11 cellular contexts compared by ENCODE assay signal in the genomic region with DNA sequence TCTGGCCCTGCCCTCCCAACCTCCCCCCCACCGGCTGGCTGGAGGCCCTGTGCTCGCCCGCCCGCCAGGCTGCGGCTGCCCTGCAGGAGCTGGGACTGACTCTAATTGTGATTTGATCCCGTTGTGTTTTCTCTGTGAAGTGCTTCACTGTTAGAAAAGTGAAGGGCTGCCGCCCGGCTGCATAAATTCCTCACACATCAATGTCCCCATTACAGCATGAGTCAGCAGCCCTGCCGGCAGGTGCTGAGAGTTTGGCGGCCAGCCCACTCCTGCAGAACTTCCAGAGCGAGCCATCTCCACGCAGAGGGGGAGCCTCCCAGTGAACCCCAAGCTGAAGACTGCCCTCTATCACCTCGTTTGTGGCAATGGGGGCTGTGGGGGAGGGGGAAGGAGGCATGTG.
DNase-seq lines count a peak whose midpoint lies in the region; ATAC-seq, FAIRE-seq and TF ChIP-seq lines count a peak whose summit lies in the region.
"Had no signal": no experiment of that assay in that cellular context is flagged by ENCODE, and none has a peak within 500 bp of the region (broad histone marks: within the 10 kb centered on the region; RNA-seq: fewer than 3 reads in every experiment).

No MANE protein-coding gene starts in this region.

- H3K27me3 Mint-ChIP-seq in nephron progenitor cell (ENCODE audit: low read depth, poor library complexity): peaks cover 10% of the 10 kb centered on the region
- H3K27me3 Mint-ChIP-seq in activated CD8-positive, alpha-beta memory T cell treated with anti-CD3 and anti-CD28 coated beads, Interleukin-2, amount 10 ng/mL, durations not matched to agents 7 days and 5 days: peaks cover 42% of the 10 kb centered on the region

- no peak overlapping the region for H3K4me3 ChIP-seq in A673 (ENCODE audit: low read depth, low read length, poor library complexity, severe bottlenecking)
- no peak overlapping the region for H3K4me3 ChIP-seq in NB4 (ENCODE audit: low read depth, low read length)
- no peak overlapping the region for H3K4me3 ChIP-seq in kidney (ENCODE audit: low read length in 2 of 2)

- H3K9ac ChIP-seq in kidney (ENCODE audit: low read length in 2 of 2): no peak overlapping the region
- H3K9ac ChIP-seq: KMS-11 had no signal

- H3K9me3 ChIP-seq in A673 (ENCODE audit: low read depth, low read length, poor library complexity, severe bottlenecking) (no peaks in the 10 kb centered on the region), kidney (ENCODE audit: control insufficient read depth in 1 of 2, low read length in 2 of 2) (no peaks in the 10 kb centered on the region)

- no peaks in the 10 kb centered on the region for H3K36me3 Mint-ChIP-seq in nephron progenitor cell (ENCODE audit: low read depth)
- no peaks in the 10 kb centered on the region for H3K36me3 Mint-ChIP-seq in activated CD8-positive, alpha-beta memory T cell treated with anti-CD3 and anti-CD28 coated beads, Interleukin-2, amount 10 ng/mL, durations not matched to agents 7 days and 5 days

- H3K4me1 ChIP-seq in A673 (ENCODE audit: insufficient read depth, low read length, poor library complexity, severe bottlenecking) (peaks cover 8% of the 10 kb centered on the region), kidney (ENCODE audit: control insufficient read depth in 1 of 2, insufficient read depth in 1 of 2, low read depth in 1 of 2, low read length in 2 of 2) (peaks cover 0 to 2% of the 10 kb centered on the region in 2 donors)

- POLR2A ChIA-PET in A673 (lab: Charles Lee; ENCODE audit: low non-redundant PET): no interaction called here

- peaks cover 61% of the 10 kb centered on the region for H3K4me1 Mint-ChIP-seq in nephron progenitor cell
- H3K4me1 Mint-ChIP-seq in activated CD8-positive, alpha-beta memory T cell treated with anti-CD3 and anti-CD28 coated beads, Interleukin-2, amount 10 ng/mL, durations not matched to agents 7 days and 5 days: peaks cover 23% of the 10 kb centered on the region

- no peaks in the 10 kb centered on the region for H3K36me3 ChIP-seq in A673 (ENCODE audit: insufficient read depth, low read length, poor library complexity, severe bottlenecking)
- no peaks in the 10 kb centered on the region for H3K36me3 ChIP-seq in kidney (ENCODE audit: control insufficient read depth in 1 of 2, insufficient read depth in 2 of 2, low read length in 2 of 2)

- no peak for TF ChIP-seq CTCF in A673 (conservative IDR thresholded peaks at IDR 0.05; ENCODE audit: low read depth, low read length)
- TF ChIP-seq CTCF in NB4 (IDR thresholded peaks at IDR 0.05; ENCODE audit: low read depth, low read length): no peak
- TF ChIP-seq CTCF in kidney (IDR thresholded peaks at IDR 0.05; ENCODE audit: borderline replicate concordance, extremely low read depth, insufficient read depth): no peak
- no peak for TF ChIP-seq CTCF in nephron progenitor cell (IDR thresholded peaks at IDR 0.05)

- CTCF ChIA-PET in A673 (lab: Charles Lee): interaction anchor here (1.0 kb wide), 1 partner anchor 321 kb away, joined by 3 read pairs; no protein-coding TSS in a partner anchor
- CTCF ChIA-PET in activated CD8-positive, alpha-beta memory T cell treated with anti-CD3 and anti-CD28 coated beads, Interleukin-2, amount 10 ng/mL, durations not matched to agents 7 days and 5 days (lab: Charles Lee): no interaction called here

- DNase-seq in A673 (ENCODE audit: low spot score) (peak; percentile 63), NB4 (ENCODE audit: low read depth) (peak; percentile 65), kidney (peak; percentile 85), nephron progenitor cell (no peak), SIG-M5 treated with dmso at 0.1 percent for 504 hours (lab: John Stamatoyannopoulos, UW; ENCODE audit: unreplicated experiment) (no peak)
- no peak for DNase-seq in activated CD8-positive, alpha-beta memory T cell treated with anti-CD3 and anti-CD28 coated beads, Interleukin-2, amount 10 ng/mL, durations not matched to agents 7 days and 5 days
- DNase-seq: DND-41 had no signal

- H3K9me3 Mint-ChIP-seq in nephron progenitor cell: no peaks in the 10 kb centered on the region
- H3K9me3 Mint-ChIP-seq in activated CD8-positive, alpha-beta memory T cell treated with anti-CD3 and anti-CD28 coated beads, Interleukin-2, amount 10 ng/mL, durations not matched to agents 7 days and 5 days (ENCODE audit: low read depth): no peaks in the 10 kb centered on the region
- H3K9me3 Mint-ChIP-seq: dendritic cell treated with granulocyte-macrophage colony-stimulating factor and Interleukin-4, amounts not matched to agents 40 ng/mL and 50 ng/mL, for 4 days had no signal

- intact Hi-C loops in A673 (cut with micrococcal nuclease; ENCODE audit: unreplicated experiment): no loop called here
- intact Hi-C loops in kidney (cut with DNase I): no loop called here

- no peak for TF ChIP-seq POLR2A in NB4 (IDR thresholded peaks at IDR 0.05; ENCODE audit: extremely low read depth, insufficient read length)

- no TSS peak for BruUV-seq in A673 (replicated peaks; lab: Mats Ljungman, UMichigan)

- no peak overlapping the region for H3K27ac Mint-ChIP-seq in nephron progenitor cell
- H3K27ac Mint-ChIP-seq in activated CD8-positive, alpha-beta memory T cell treated with anti-CD3 and anti-CD28 coated beads, Interleukin-2, amount 10 ng/mL, durations not matched to agents 7 days and 5 days: no peak overlapping the region

- peak overlapping the region; percentile 42 for H3K27ac ChIP-seq in A673 (ENCODE audit: low read depth, low read length, poor library complexity, severe bottlenecking)
- peak overlapping the region; percentile 44 for H3K27ac ChIP-seq in angular gyrus (ENCODE audit: low read depth, low read length)
- H3K27ac ChIP-seq in kidney (ENCODE audit: low read depth in 2 of 2, low read length in 2 of 2): peak overlapping the region; percentile 83 to 89
- H3K27ac ChIP-seq: KMS-11 had no signal

- no peaks in the 10 kb centered on the region for H3K27me3 ChIP-seq in A673 (replicated peaks; ENCODE audit: insufficient read depth, low read depth, low read length, poor library complexity)

- H3K4me3 Mint-ChIP-seq in nephron progenitor cell: no peak overlapping the region
- no peak overlapping the region for H3K4me3 Mint-ChIP-seq in activated CD8-positive, alpha-beta memory T cell treated with anti-CD3 and anti-CD28 coated beads, Interleukin-2, amount 10 ng/mL, durations not matched to agents 7 days and 5 days

- ATAC-seq in GM21515 (IDR thresholded peaks at IDR 0.05; ENCODE audit: unreplicated experiment): no peak
- no peak for ATAC-seq in activated CD8-positive, alpha-beta memory T cell treated with anti-CD3 and anti-CD28 coated beads, Interleukin-2, amount 10 ng/mL, durations not matched to agents 7 days and 5 days

- no peak for FAIRE-seq in kidney (lab: Jason Lieb, UNC)

Comparison
In these comparisons a context has a peak if more than half of its experiments do, and no peak if none do; other contexts are left out.
1. DNase-seq: peak in A673 (single experiment), NB4 (single experiment) and kidney (single experiment); none in nephron progenitor cell (single experiment), SIG-M5 treated with dmso at 0.1 percent for 504 hours (single experiment) and activated CD8-positive, alpha-beta memory T cell treated with anti-CD3 and anti-CD28 coated beads, Interleukin-2, amount 10 ng/mL, durations not matched to agents 7 days and 5 days (single experiment).
2. Peak in every context shown above with its lines, with median percentiles within 50 percentile points of each other: H3K27ac ChIP-seq.